ENCODE assay signal across 26 cellular contexts in genomic region chr12:105559292-105559691, GRCh38.
"Had no signal": no experiment of that assay in that cellular context is flagged by ENCODE, and none has a peak within 500 bp of the region (broad histone marks: within the 10 kb centered on the region; RNA-seq: fewer than 3 reads in every experiment).

No MANE protein-coding gene starts in this region.

- DNase-seq: heart left ventricle; hypothalamus; immature natural killer cell; left cardiac atrium; left ventricle myocardium inferior; midbrain; mucosa of descending colon; naive thymus-derived CD4-positive, alpha-beta T cell; ovary; retina; right cardiac atrium; stimulated activated CD4-positive, alpha-beta T cell treated with anti-CD3 and anti-CD28 coated beads, Interleukin-12 subunit alpha, Interleukin-12 subunit beta, amount 100 ng/mL, for 4 hours; stimulated activated CD4-positive, alpha-beta T cell treated with anti-CD3 and anti-CD28 coated beads, Interleukin-15, amount 100 ng/mL, for 24 hours; stimulated activated CD4-positive, alpha-beta T cell treated with anti-CD3 and anti-CD28 coated beads, Interleukin-2, amount 100 ng/mL, for 24 hours; stimulated activated CD4-positive, alpha-beta T cell treated with anti-CD3 and anti-CD28 coated beads, Interleukin-4, amount 100 ng/mL, for 1 hour; stimulated activated naive B cell treated with anti-CD40 and anti-IgM and Interleukin-4, amounts not matched to agents 10 μg/mL and 1 μg/mL and 100 μg/mL, for 72 hours; stimulated activated naive CD8-positive, alpha-beta T cell treated with anti-CD3 and anti-CD28 coated beads, Interleukin-15, Interleukin-2, amounts not matched to agents 100 U/mL and 50 U/mL, for 24 hours; stomach; testis; thyroid gland; transverse colon; upper lobe of left lung had no signal

- ATAC-seq: heart left ventricle; left cardiac atrium; mucosa of descending colon; naive thymus-derived CD4-positive, alpha-beta T cell; right cardiac atrium; sciatic nerve; stimulated activated naive B cell treated with anti-CD40 and anti-IgM and Interleukin-4, amounts not matched to agents 10 μg/mL and 1 μg/mL and 100 μg/mL, for 72 hours; stimulated activated naive CD8-positive, alpha-beta T cell treated with anti-CD3 and anti-CD28 coated beads, Interleukin-15, Interleukin-2, amounts not matched to agents 100 U/mL and 50 U/mL, for 24 hours had no signal

- H3K27ac ChIP-seq: heart left ventricle, left ventricle myocardium inferior, ovary, skin epidermis, stomach, testis, thyroid gland, transverse colon, upper lobe of left lung had no signal

- H3K9me3 ChIP-seq: heart left ventricle, left ventricle myocardium inferior, mucosa of descending colon, ovary, stomach, testis, thyroid gland, transverse colon, upper lobe of left lung had no signal

- FAIRE-seq: islet of Langerhans had no signal

- H3K4me3 ChIP-seq: heart left ventricle, left ventricle myocardium inferior, lung, mucosa of descending colon, ovary, skin epidermis, stomach, testis, thyroid gland, transverse colon, upper lobe of left lung had no signal

- H3K27me3 ChIP-seq: heart left ventricle, ovary, stomach, testis, thyroid gland, transverse colon, upper lobe of left lung had no signal

- H3K36me3 ChIP-seq: heart left ventricle, left ventricle myocardium inferior, ovary, stomach, thyroid gland, transverse colon, upper lobe of left lung had no signal

- H3K4me1 ChIP-seq: testis, thyroid gland had no signal
